ENCODE assay signal across 14 cellular contexts in genomic region chr3:188255190-188255589, GRCh38.
"Had no signal": no experiment of that assay in that cellular context is flagged by ENCODE, and none has a peak within 500 bp of the region (broad histone marks: within the 10 kb centered on the region; RNA-seq: fewer than 3 reads in every experiment).

No MANE protein-coding gene starts in this region.

- H3K27me3 ChIP-seq: gastrocnemius medialis, SJSA1, upper lobe of right lung had no signal

- H3K36me3 ChIP-seq: gastrocnemius medialis, left ventricle myocardium inferior, prostate gland, upper lobe of right lung had no signal

- DNase-seq: activated effector memory CD4-positive, alpha-beta T cell treated with Interleukin-2 at 50 U/mL for 16 hours; activated naive CD8-positive, alpha-beta T cell treated with anti-CD3 and anti-CD28 coated beads, Interleukin-2, amount 10 ng/mL, durations not matched to agents 7 days and 5 days; gastrocnemius medialis; left ventricle myocardium inferior; mesenchymal stem cell; occipital lobe; stimulated activated CD4-positive, alpha-beta T cell treated with anti-CD3 and anti-CD28 coated beads, Interleukin-12 subunit alpha, Interleukin-12 subunit beta, amount 100 ng/mL, for 4 hours; stimulated activated CD4-positive, alpha-beta T cell treated with anti-CD3 and anti-CD28 coated beads, Interleukin-4, amount 100 ng/mL, for 1 hour; stimulated activated CD8-positive, alpha-beta memory T cell treated with anti-CD3 and anti-CD28 coated beads, Interleukin-4, amount 100 ng/mL, for 48 hours; upper lobe of right lung had no signal

- H3K27ac Mint-ChIP-seq: activated naive CD8-positive, alpha-beta T cell treated with anti-CD3 and anti-CD28 coated beads, Interleukin-2, amount 10 ng/mL, durations not matched to agents 7 days and 5 days; nephron had no signal

- ATAC-seq: gastrocnemius medialis had no signal

- H3K4me3 Mint-ChIP-seq: activated naive CD8-positive, alpha-beta T cell treated with anti-CD3 and anti-CD28 coated beads, Interleukin-2, amount 10 ng/mL, durations not matched to agents 7 days and 5 days; nephron had no signal

- H3K27me3 Mint-ChIP-seq: activated naive CD8-positive, alpha-beta T cell treated with anti-CD3 and anti-CD28 coated beads, Interleukin-2, amount 10 ng/mL, durations not matched to agents 7 days and 5 days had no signal

- H3K4me3 ChIP-seq: gastrocnemius medialis, left ventricle myocardium inferior, prostate gland, SJSA1, upper lobe of right lung had no signal

- H3K27ac ChIP-seq: gastrocnemius medialis, left ventricle myocardium inferior, prostate gland, RWPE1, SJSA1, upper lobe of right lung had no signal

- H3K9me3 ChIP-seq: gastrocnemius medialis, left ventricle myocardium inferior, prostate gland, SJSA1, upper lobe of right lung had no signal
